In genomic region chr11:15699978-15700377, GRCh38 we compare ENCODE assay signal across 28 cellular contexts.
"Had no signal": no experiment of that assay in that cellular context is flagged by ENCODE, and none has a peak within 500 bp of the region (broad histone marks: within the 10 kb centered on the region; RNA-seq: fewer than 3 reads in every experiment).

No MANE protein-coding gene starts in this region.

- H3K36me3 ChIP-seq: lower lobe of right lung, pancreas, prostate gland, spleen, suprapubic skin, thoracic aorta, tibial artery, upper lobe of right lung had no signal

- H3K4me3 Mint-ChIP-seq: naive thymus-derived CD4-positive, alpha-beta T cell; natural killer cell treated with Interleukin-12 subunit alpha and Interleukin-12 subunit beta and Interleukin-15 and Interleukin-18, amount 100 ng/mL, for 72 hours; stimulated activated effector memory CD8-positive, alpha-beta T cell treated with anti-CD3 and anti-CD28 coated beads, Interleukin-12 subunit alpha, Interleukin-12 subunit beta, amount 100 ng/mL, for 72 hours; stimulated activated naive CD8-positive, alpha-beta T cell treated with anti-CD3 and anti-CD28 coated beads, Interleukin-15, Interleukin-2, amounts not matched to agents 100 ng/mL and 50 ng/mL, for 24 hours had no signal

- H3K36me3 Mint-ChIP-seq: naive thymus-derived CD4-positive, alpha-beta T cell; natural killer cell treated with Interleukin-12 subunit alpha and Interleukin-12 subunit beta and Interleukin-15 and Interleukin-18, amount 100 ng/mL, for 72 hours; stimulated activated effector memory CD8-positive, alpha-beta T cell treated with anti-CD3 and anti-CD28 coated beads, Interleukin-12 subunit alpha, Interleukin-12 subunit beta, amount 100 ng/mL, for 72 hours had no signal

- H3K4me1 ChIP-seq: lower lobe of right lung, prostate gland, spleen, suprapubic skin, tibial artery, upper lobe of right lung had no signal

- H3K9me3 ChIP-seq: lower lobe of right lung, mucosa of descending colon, pancreas, prostate gland, spleen, suprapubic skin, thoracic aorta, tibial artery, upper lobe of right lung had no signal

- H3K27me3 ChIP-seq: pancreas, spleen, suprapubic skin, tibial artery, upper lobe of right lung had no signal

- H3K4me1 Mint-ChIP-seq: naive thymus-derived CD4-positive, alpha-beta T cell; stimulated activated effector memory CD8-positive, alpha-beta T cell treated with anti-CD3 and anti-CD28 coated beads, Interleukin-12 subunit alpha, Interleukin-12 subunit beta, amount 100 ng/mL, for 72 hours had no signal

- ATAC-seq: left cardiac atrium; left lobe of liver; left ventricle myocardium superior; lower lobe of right lung; mucosa of descending colon; naive thymus-derived CD4-positive, alpha-beta T cell; natural killer cell treated with Interleukin-12 subunit alpha and Interleukin-12 subunit beta and Interleukin-15 and Interleukin-18, amount 100 ng/mL, for 72 hours; right cardiac atrium; sciatic nerve; stimulated activated effector memory CD8-positive, alpha-beta T cell treated with anti-CD3 and anti-CD28 coated beads, Interleukin-12 subunit alpha, Interleukin-12 subunit beta, amount 100 ng/mL, for 72 hours; upper lobe of right lung had no signal

- H3K27ac ChIP-seq: lower lobe of right lung, pancreas, prostate gland, skin epidermis, spleen, suprapubic skin, thoracic aorta, tibial artery, upper lobe of right lung had no signal

- H3K27ac Mint-ChIP-seq: naive thymus-derived CD4-positive, alpha-beta T cell; natural killer cell treated with Interleukin-12 subunit alpha and Interleukin-12 subunit beta and Interleukin-15 and Interleukin-18, amount 100 ng/mL, for 72 hours; stimulated activated effector memory CD8-positive, alpha-beta T cell treated with anti-CD3 and anti-CD28 coated beads, Interleukin-12 subunit alpha, Interleukin-12 subunit beta, amount 100 ng/mL, for 72 hours; stimulated activated naive CD8-positive, alpha-beta T cell treated with anti-CD3 and anti-CD28 coated beads, Interleukin-15, Interleukin-2, amounts not matched to agents 100 ng/mL and 50 ng/mL, for 24 hours had no signal

- H3K27me3 Mint-ChIP-seq: natural killer cell treated with Interleukin-12 subunit alpha and Interleukin-12 subunit beta and Interleukin-15 and Interleukin-18, amount 100 ng/mL, for 72 hours had no signal

- H3K9me3 Mint-ChIP-seq: natural killer cell treated with Interleukin-12 subunit alpha and Interleukin-12 subunit beta and Interleukin-15 and Interleukin-18, amount 100 ng/mL, for 72 hours had no signal

- H3K4me3 ChIP-seq: lower lobe of right lung, mucosa of descending colon, pancreas, prostate gland, skin epidermis, spleen, suprapubic skin, thoracic aorta, tibial artery, upper lobe of right lung had no signal

- DNase-seq: hippocampal formation; kidney glomerular epithelial cell; left cardiac atrium; left ventricle myocardium superior; lower lobe of right lung; midbrain; mucosa of descending colon; naive thymus-derived CD4-positive, alpha-beta T cell; nucleus accumbens; pancreas; posterior cingulate gyrus; retina; right cardiac atrium; spleen; stimulated activated CD4-positive, alpha-beta T cell treated with anti-CD3 and anti-CD28 coated beads, Interleukin-4, amount 100 ng/mL, for 24 hours; stimulated activated naive CD4-positive, alpha-beta T cell; tibial artery; trophoblast cell; upper lobe of right lung had no signal
